Comparison of ENCODE assay signal across 8 cellular contexts in the genomic region with DNA sequence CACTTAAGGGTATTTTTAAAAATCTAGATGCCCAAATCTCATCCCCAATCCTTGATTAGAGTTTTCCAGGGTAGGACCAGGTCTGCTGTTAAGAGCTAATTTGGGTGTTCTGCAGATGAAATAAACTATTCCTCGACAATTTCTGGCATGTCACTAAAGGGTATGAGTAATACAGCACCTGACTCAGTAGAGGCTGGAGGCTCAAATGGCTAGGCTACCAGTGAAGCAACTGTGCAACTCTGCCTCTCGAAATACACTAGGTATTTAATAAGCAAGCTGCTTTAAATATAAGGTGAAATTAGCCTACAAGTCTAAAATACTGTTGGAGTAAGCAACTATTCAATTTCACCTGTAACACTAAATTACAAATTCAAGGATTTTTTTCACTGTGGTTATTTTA. TPM values are rescaled to one million over a fixed set of nuclear protein-coding genes. Genes with fewer than 3 reads are reported as not detected.
DNase-seq lines count a peak whose midpoint lies in the region; ATAC-seq and TF ChIP-seq lines count a peak whose summit lies in the region.

No MANE protein-coding gene starts in this region.

- no peak overlapping the region for H3K27ac Mint-ChIP-seq in GM23338

- TF ChIP-seq CTCF in GM23338 (conservative IDR thresholded peaks at IDR 0.05; ENCODE audit: low read depth in 2 of 2) (no peak), esophagus muscularis mucosa (IDR thresholded peaks at IDR 0.05) (no peak), GM13977 (IDR thresholded peaks at IDR 0.05; ENCODE audit: extremely low read depth, insufficient read depth, missing control alignments) (no peak)

- peak overlapping the region; percentile 96 for H3K4me3 Mint-ChIP-seq in GM23338

- H3F3A ChIP-seq in GM23338 (replicated peaks; ENCODE audit: low read depth): no peaks in the 10 kb centered on the region

- DNase-seq in GM23338 (ENCODE audit: low spot score): no peak
- DNase-seq in SJCRH30: peak; percentile 23 to 29
- no peak for DNase-seq in esophagus muscularis mucosa (ENCODE audit: extremely low spot score)
- no peak for DNase-seq in GM13977 (ENCODE audit: low spot score)
- DNase-seq in NCI-H2171 treated with DMSO at 0.1 percent for 48 hours (lab: John Stamatoyannopoulos, UW): no peak
- DNase-seq in NCI-H345 treated with DMSO at 0.1 percent for 48 hours (lab: John Stamatoyannopoulos, UW; ENCODE audit: unreplicated experiment): no peak

- no peak for TF ChIP-seq POLR2A in esophagus muscularis mucosa (IDR thresholded peaks at IDR 0.05; ENCODE audit: low read depth)

- no peaks in the 10 kb centered on the region for H3K27me3 Mint-ChIP-seq in GM23338 (ENCODE audit: insufficient read depth, low read depth, poor library complexity)

- in situ Hi-C loops in GM13977 (cut with MboI; ENCODE audit: low pct_unique_long_range_greater_than_20kb, low sequenced_read_pairs, unreplicated experiment): no loop called here

- peaks cover 22% of the 10 kb centered on the region for H3K36me3 Mint-ChIP-seq in GM23338 (ENCODE audit: low read depth)

- H3K79me2 ChIP-seq in GM23338 (replicated peaks; ENCODE audit: insufficient read depth): peaks cover 12% of the 10 kb centered on the region

- H3K4me1 ChIP-seq in GM23338 (ENCODE audit: insufficient read depth): 0 out of 2 replicates have a peak, but pooled peaks cover 8% of the 10 kb centered on the region
- peaks cover 24% of the 10 kb centered on the region for H3K4me1 ChIP-seq in SJCRH30
- peaks cover 20 to 34% (median 26%) of the 10 kb centered on the region in 4 donors for H3K4me1 ChIP-seq in esophagus muscularis mucosa
- peaks cover 4% of the 10 kb centered on the region for H3K4me1 ChIP-seq in rectal smooth muscle tissue (ENCODE audit: control insufficient read depth, insufficient read depth, low read length)

- peaks cover 17% of the 10 kb centered on the region for H3K4me1 Mint-ChIP-seq in GM23338

- H3K4me2 ChIP-seq in GM23338: peak overlapping the region; percentile 71

- peak overlapping the region; percentile 71 for H3K4me3 ChIP-seq in GM23338
- peak overlapping the region; percentile 96 for H3K4me3 ChIP-seq in SJCRH30
- H3K4me3 ChIP-seq in esophagus muscularis mucosa: peak overlapping the region; percentile 94 to 100 (median 96)
- H3K4me3 ChIP-seq in rectal smooth muscle tissue (ENCODE audit: low read length): peak overlapping the region; percentile 39

- ATAC-seq in GM23338 (no peak), GM19463 (IDR thresholded peaks at IDR 0.05; ENCODE audit: unreplicated experiment) (no peak)

- H3K36me3 ChIP-seq in GM23338 (ENCODE audit: insufficient read depth): peaks cover 1% of the 10 kb centered on the region; the same call in 1 of the 2 replicates
- H3K36me3 ChIP-seq in SJCRH30: peaks cover 44% of the 10 kb centered on the region
- H3K36me3 ChIP-seq in esophagus muscularis mucosa: peaks cover 20 to 45% (median 36%) of the 10 kb centered on the region in 4 donors
- peaks cover 8% of the 10 kb centered on the region for H3K36me3 ChIP-seq in rectal smooth muscle tissue (ENCODE audit: control insufficient read depth, insufficient read depth, low read length)

- no peak overlapping the region for H3K9ac ChIP-seq in rectal smooth muscle tissue (ENCODE audit: low read length)

- no peaks in the 10 kb centered on the region for H4K20me1 ChIP-seq in GM23338 (replicated peaks; ENCODE audit: insufficient read depth)

- no peak for TF ChIP-seq EP300 in esophagus muscularis mucosa (IDR thresholded peaks at IDR 0.05)

- intact Hi-C loops in esophagus muscularis mucosa (cut with DNase I): loop anchor here (2.0 to 5.0 kb wide), 2 partner anchors 33 to 34 kb away; a partner anchor contains a TSS

- no peak overlapping the region for H3K27ac ChIP-seq in GM23338 (ENCODE audit: low read depth)
- peak overlapping the region; percentile 97; the same call in 1 of the 2 replicates for H3K27ac ChIP-seq in SJCRH30
- peak overlapping the region in 1 of 4 donors; percentile 97 for H3K27ac ChIP-seq in esophagus muscularis mucosa (replicated peaks in 1 of 4)
- H3K27ac ChIP-seq in rectal smooth muscle tissue (ENCODE audit: low read depth, low read length): no peak overlapping the region

- H3K27me3 ChIP-seq in GM23338 (ENCODE audit: insufficient read depth) (no peaks in the 10 kb centered on the region), SJCRH30 (no peaks in the 10 kb centered on the region), esophagus muscularis mucosa (no peaks in the 10 kb centered on the region), rectal smooth muscle tissue (ENCODE audit: control insufficient read depth, insufficient read depth, low read length) (no peaks in the 10 kb centered on the region)

- no peak overlapping the region for H2AFZ ChIP-seq in GM23338

- H3K9me3 ChIP-seq in SJCRH30 (replicated peaks) (no peaks in the 10 kb centered on the region), esophagus muscularis mucosa (no peaks in the 10 kb centered on the region)

- H3K9me2 ChIP-seq in GM23338 (ENCODE audit: insufficient read depth): no peaks in the 10 kb centered on the region

- H3K9me3 Mint-ChIP-seq in GM23338: no peaks in the 10 kb centered on the region

- WGBS in esophagus muscularis mucosa: 53% methylated on average over 2 of the region's 2 CpGs

TF ChIP-seq in GM23338, 12 proteins besides CTCF, POLR2A, EP300 and RAD21 (continues in another document):
- TF ChIP-seq, protein P1, sequence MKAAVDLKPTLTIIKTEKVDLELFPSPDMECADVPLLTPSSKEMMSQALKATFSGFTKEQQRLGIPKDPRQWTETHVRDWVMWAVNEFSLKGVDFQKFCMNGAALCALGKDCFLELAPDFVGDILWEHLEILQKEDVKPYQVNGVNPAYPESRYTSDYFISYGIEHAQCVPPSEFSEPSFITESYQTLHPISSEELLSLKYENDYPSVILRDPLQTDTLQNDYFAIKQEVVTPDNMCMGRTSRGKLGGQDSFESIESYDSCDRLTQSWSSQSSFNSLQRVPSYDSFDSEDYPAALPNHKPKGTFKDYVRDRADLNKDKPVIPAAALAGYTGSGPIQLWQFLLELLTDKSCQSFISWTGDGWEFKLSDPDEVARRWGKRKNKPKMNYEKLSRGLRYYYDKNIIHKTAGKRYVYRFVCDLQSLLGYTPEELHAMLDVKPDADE (IDR thresholded peaks at IDR 0.05): no peak
- TF ChIP-seq EZH2phosphoT487 (IDR thresholded peaks at IDR 0.05; ENCODE audit: unreplicated experiment) (no peak), EZH2 (IDR thresholded peaks at IDR 0.05; ENCODE audit: low read depth, unreplicated experiment) (no peak)
- TF ChIP-seq, protein P2, sequence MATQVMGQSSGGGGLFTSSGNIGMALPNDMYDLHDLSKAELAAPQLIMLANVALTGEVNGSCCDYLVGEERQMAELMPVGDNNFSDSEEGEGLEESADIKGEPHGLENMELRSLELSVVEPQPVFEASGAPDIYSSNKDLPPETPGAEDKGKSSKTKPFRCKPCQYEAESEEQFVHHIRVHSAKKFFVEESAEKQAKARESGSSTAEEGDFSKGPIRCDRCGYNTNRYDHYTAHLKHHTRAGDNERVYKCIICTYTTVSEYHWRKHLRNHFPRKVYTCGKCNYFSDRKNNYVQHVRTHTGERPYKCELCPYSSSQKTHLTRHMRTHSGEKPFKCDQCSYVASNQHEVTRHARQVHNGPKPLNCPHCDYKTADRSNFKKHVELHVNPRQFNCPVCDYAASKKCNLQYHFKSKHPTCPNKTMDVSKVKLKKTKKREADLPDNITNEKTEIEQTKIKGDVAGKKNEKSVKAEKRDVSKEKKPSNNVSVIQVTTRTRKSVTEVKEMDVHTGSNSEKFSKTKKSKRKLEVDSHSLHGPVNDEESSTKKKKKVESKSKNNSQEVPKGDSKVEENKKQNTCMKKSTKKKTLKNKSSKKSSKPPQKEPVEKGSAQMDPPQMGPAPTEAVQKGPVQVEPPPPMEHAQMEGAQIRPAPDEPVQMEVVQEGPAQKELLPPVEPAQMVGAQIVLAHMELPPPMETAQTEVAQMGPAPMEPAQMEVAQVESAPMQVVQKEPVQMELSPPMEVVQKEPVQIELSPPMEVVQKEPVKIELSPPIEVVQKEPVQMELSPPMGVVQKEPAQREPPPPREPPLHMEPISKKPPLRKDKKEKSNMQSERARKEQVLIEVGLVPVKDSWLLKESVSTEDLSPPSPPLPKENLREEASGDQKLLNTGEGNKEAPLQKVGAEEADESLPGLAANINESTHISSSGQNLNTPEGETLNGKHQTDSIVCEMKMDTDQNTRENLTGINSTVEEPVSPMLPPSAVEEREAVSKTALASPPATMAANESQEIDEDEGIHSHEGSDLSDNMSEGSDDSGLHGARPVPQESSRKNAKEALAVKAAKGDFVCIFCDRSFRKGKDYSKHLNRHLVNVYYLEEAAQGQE (IDR thresholded peaks at IDR 0.05; ENCODE audit: unreplicated experiment): no peak

RNA-seq across cellular contexts. Expression of a gene that starts 1.5 kb away (rescaled TPM):
- total RNA-seq in GM23338 (2014; rRNA removed; shearing (Covaris generic)): 12.2 and 18.8 TPM in 2 replicates
- polyA plus RNA-seq in GM23338 (2016; fragmentation: Nextera tagmentation; extraction: Ambion mirVana): 7.5 and 11.8 TPM in 2 replicates
- 39.3 and 41.6 TPM in 2 replicates for total RNA-seq in SJCRH30 (2014; rRNA removed; shearing (Covaris generic))
- 10 to 100 TPM; 17.0 to 24.4 (median 23.5) TPM for total RNA-seq in esophagus muscularis mucosa

RNA-seq across cellular contexts. Expression of a gene that starts 33.4 kb away (rescaled TPM):
- 24.0 and 27.6 TPM in 2 replicates for total RNA-seq in GM23338 (2014; rRNA removed; shearing (Covaris generic))
- polyA plus RNA-seq in GM23338 (2016; fragmentation: Nextera tagmentation; extraction: Ambion mirVana): 13.6 and 15.7 TPM in 2 replicates
- 72.8 and 74.5 TPM in 2 replicates for total RNA-seq in SJCRH30 (2014; rRNA removed; shearing (Covaris generic))
- 10 to 100 TPM; 20.3 to 26.3 (median 23.8) TPM for total RNA-seq in esophagus muscularis mucosa

Comparison
In these comparisons a context has a peak if more than half of its experiments do, and no peak if none do; other contexts are left out.
1. DNase-seq: peak in SJCRH30 (2 of 2); none in GM23338 (single experiment), esophagus muscularis mucosa (single experiment), GM13977 (single experiment), NCI-H2171 treated with DMSO at 0.1 percent for 48 hours (single experiment) and NCI-H345 treated with DMSO at 0.1 percent for 48 hours (single experiment).
2. H3K4me3 ChIP-seq: peak in every context shown above with its lines; median percentile 96 in SJCRH30; 96 in esophagus muscularis mucosa; 71 in GM23338; 39 in rectal smooth muscle tissue.